ENCODE assay signal across 37 cellular contexts in genomic region chr5:148785223-148785622, GRCh38. TPM values are rescaled to one million over a fixed set of nuclear protein-coding genes. Genes with fewer than 3 reads are reported as not detected.
DNase-seq lines count a peak whose midpoint lies in the region; ATAC-seq, FAIRE-seq and TF ChIP-seq lines count a peak whose summit lies in the region.
"Had no signal": no experiment of that assay in that cellular context is flagged by ENCODE, and none has a peak within 500 bp of the region (broad histone marks: within the 10 kb centered on the region; RNA-seq: fewer than 3 reads in every experiment).

No MANE protein-coding gene starts in this region.

- intact Hi-C loops in MCF 10A (cut with micrococcal nuclease) (no loop called here), breast epithelium (cut with DNase I; ENCODE audit: low total_unique reads) (no loop called here), HepG2 (cut with micrococcal nuclease; ENCODE audit: unreplicated experiment) (no loop called here), PC-3 (cut with micrococcal nuclease) (loop anchor here (1.0 kb wide), 1 partner anchor 8 kb away; no protein-coding TSS in a partner anchor)

- H3K9ac ChIP-seq in liver (ENCODE audit: low read depth in 1 of 2, low read length in 2 of 2) (no peak overlapping the region), HepG2 (ENCODE audit: insufficient read depth, low read depth, low read length) (no peak overlapping the region), PC-3 (ENCODE audit: low read length) (no peak overlapping the region)
- H3K9ac ChIP-seq: BLaER1; BLaER1 treated with 17β-estradiol and CSF1 and Interleukin-3, amounts not matched to agents 10 nM and 100 nM had no signal

- CTCF ChIA-PET in MCF 10A (lab: Yijun Ruan, JAX) (no interaction called here), HepG2 (lab: Yijun Ruan, JAX; ENCODE audit: low intra/inter-chr PET ratio, low total read pairs) (no interaction called here), PC-3 (lab: Charles Lee) (interaction anchor here (0.7 kb wide), 1 partner anchor 54 kb away, joined by 4 read pairs; no protein-coding TSS in a partner anchor)

- H3K4me3 ChIP-seq in breast epithelium (no peak overlapping the region), liver (ENCODE audit: low read depth in 1 of 3, low read length in 3 of 3) (no peak overlapping the region), HepG2 (replicated peaks in 1 of 3; ENCODE audit: insufficient read depth in 1 of 3, low read depth in 2 of 3, low read length in 3 of 3) (no peak overlapping the region), PC-3 (ENCODE audit: low read length) (no peak overlapping the region), RWPE2 (ENCODE audit: severe bottlenecking) (no peak overlapping the region)
- H3K4me3 ChIP-seq: A549; BLaER1; BLaER1 treated with 17β-estradiol and CSF1 and Interleukin-3, amounts not matched to agents 10 nM and 100 nM had no signal

- H3K27ac ChIP-seq in breast epithelium (no peak overlapping the region), liver (ENCODE audit: low read depth in 1 of 2, low read length in 2 of 2) (no peak overlapping the region), HepG2 (ENCODE audit: extremely low read length, insufficient read depth, low read length) (no peak overlapping the region), PC-3 (ENCODE audit: low read length) (no peak overlapping the region), RWPE2 (ENCODE audit: poor library complexity, severe bottlenecking) (no peak overlapping the region)
- H3K27ac ChIP-seq: 22Rv1; A549; BLaER1; BLaER1 treated with 17β-estradiol and CSF1 and Interleukin-3, amounts not matched to agents 10 nM and 100 nM; C4-2B had no signal

- H2AFZ ChIP-seq in HepG2 (ENCODE audit: low read length) (no peak overlapping the region), PC-3 (ENCODE audit: low read length) (no peak overlapping the region)

- H4K20me1 ChIP-seq in HepG2 (ENCODE audit: insufficient read depth, low read length) (no peaks in the 10 kb centered on the region), PC-3 (ENCODE audit: low read length) (no peaks in the 10 kb centered on the region)
- H4K20me1 ChIP-seq: BLaER1; BLaER1 treated with 17β-estradiol and CSF1 and Interleukin-3, amounts not matched to agents 10 nM and 100 nM had no signal

- no peaks in the 10 kb centered on the region for H3F3A ChIP-seq in PC-3 (ENCODE audit: low read length, unreplicated experiment)

- H3K27ac Mint-ChIP-seq in MCF 10A (ENCODE audit: low read depth, unreplicated experiment): peak overlapping the region; percentile 18
- H3K27ac Mint-ChIP-seq in stimulated activated naive CD8-positive, alpha-beta T cell treated with anti-CD3 and anti-CD28 coated beads, Interleukin-15, amount 100 ng/mL, for 72 hours: no peak overlapping the region
- H3K27ac Mint-ChIP-seq: B cell; CD14-positive monocyte; CD4-positive, alpha-beta memory T cell; CD4-positive, alpha-beta T cell; CD4-positive, CD25-positive, alpha-beta regulatory T cell; CD8-positive, alpha-beta memory T cell; CD8-positive, alpha-beta T cell had no signal

- no peak overlapping the region for H3K4me3 Mint-ChIP-seq in MCF 10A (ENCODE audit: unreplicated experiment)
- no peak overlapping the region for H3K4me3 Mint-ChIP-seq in stimulated activated naive CD8-positive, alpha-beta T cell treated with anti-CD3 and anti-CD28 coated beads, Interleukin-15, amount 100 ng/mL, for 72 hours
- H3K4me3 Mint-ChIP-seq: B cell; CD14-positive monocyte; CD4-positive, alpha-beta memory T cell; CD4-positive, alpha-beta T cell; CD4-positive, CD25-positive, alpha-beta regulatory T cell; CD8-positive, alpha-beta memory T cell; CD8-positive, alpha-beta T cell had no signal

- H3K9me3 Mint-ChIP-seq in MCF 10A (ENCODE audit: unreplicated experiment): no peaks in the 10 kb centered on the region
- no peaks in the 10 kb centered on the region for H3K9me3 Mint-ChIP-seq in stimulated activated naive CD8-positive, alpha-beta T cell treated with anti-CD3 and anti-CD28 coated beads, Interleukin-15, amount 100 ng/mL, for 72 hours
- H3K9me3 Mint-ChIP-seq: CD4-positive, alpha-beta memory T cell; CD4-positive, alpha-beta T cell; CD4-positive, CD25-positive, alpha-beta regulatory T cell; CD8-positive, alpha-beta memory T cell; CD8-positive, alpha-beta T cell had no signal

- in situ Hi-C loops in HepG2 (cut with HindIII; ENCODE audit: extremely low pct_ligation_motif_present, low pct_unique_long_range_greater_than_20kb): no loop called here

- DNase-seq in MCF 10A (ENCODE audit: unreplicated experiment) (no peak), breast epithelium (ENCODE audit: low spot score in 2 of 2) (no peak), HepG2 (ENCODE audit: low spot score) (no peak), PC-3 (peak; percentile 70), RWPE2 (ENCODE audit: low spot score) (no peak)
- DNase-seq in stimulated activated CD4-positive, alpha-beta T cell treated with anti-CD3 and anti-CD28 coated beads, Interleukin-4, amount 100 ng/mL, for 24 hours: no peak
- no peak for DNase-seq in stimulated activated naive CD8-positive, alpha-beta T cell treated with anti-CD3 and anti-CD28 coated beads, Interleukin-15, amount 100 ng/mL, for 72 hours
- DNase-seq: 8988T; ACHN; AML-193; BE2C; C1 segment of cervical spinal cord; Caco-2; Calu3; CD4-positive, alpha-beta memory T cell; CD4-positive, alpha-beta T cell; CD4-positive, CD25-positive, alpha-beta regulatory T cell; CD8-positive, alpha-beta memory T cell; CD8-positive, alpha-beta T cell; COR-L47; DMS 273 treated with DMSO at 0.1 percent for 48 hours; DMS153; DMS53; DMS79; DMS79 treated with DMSO at 0.1 percent for 48 hours; DND-41; EL had no signal

- ATAC-seq in HepG2: no peak
- ATAC-seq in PC-3: peak; percentile 63
- ATAC-seq in RWPE2 (ENCODE audit: low read depth): peak; percentile 45; the same call in 2 of the 3 replicates
- ATAC-seq in stimulated activated naive CD8-positive, alpha-beta T cell treated with anti-CD3 and anti-CD28 coated beads, Interleukin-15, amount 100 ng/mL, for 72 hours: no peak
- ATAC-seq: A549; CD8-positive, alpha-beta T cell had no signal

- no peaks in the 10 kb centered on the region for H3K9me3 ChIP-seq in breast epithelium
- H3K9me3 ChIP-seq in liver (ENCODE audit: control insufficient read depth in 4 of 4, low read length in 3 of 4): no peaks in the 10 kb centered on the region
- no peaks in the 10 kb centered on the region for H3K9me3 ChIP-seq in HepG2 (ENCODE audit: low read length)
- H3K9me3 ChIP-seq in PC-3 (ENCODE audit: low read length): no peaks in the 10 kb centered on the region
- H3K9me3 ChIP-seq in RWPE2 (ENCODE audit: severe bottlenecking): no peaks in the 10 kb centered on the region
- H3K9me3 ChIP-seq: A549, BE2C, BLaER1, Caco-2 had no signal

- H3K9me2 ChIP-seq in PC-3 (replicated peaks; ENCODE audit: low read length): no peaks in the 10 kb centered on the region

- H3K4me1 ChIP-seq in breast epithelium: no peaks in the 10 kb centered on the region
- no peaks in the 10 kb centered on the region for H3K4me1 ChIP-seq in liver (ENCODE audit: control insufficient read depth in 4 of 4, insufficient read depth in 4 of 4, low read length in 3 of 4)
- H3K4me1 ChIP-seq in HepG2 (ENCODE audit: insufficient read depth, low read length): no peaks in the 10 kb centered on the region
- peaks cover 39% of the 10 kb centered on the region for H3K4me1 ChIP-seq in PC-3 (ENCODE audit: insufficient read depth, low read length)
- H3K4me1 ChIP-seq in RWPE2 (ENCODE audit: insufficient read depth, poor library complexity, severe bottlenecking): peaks cover 29% of the 10 kb centered on the region
- H3K4me1 ChIP-seq: A549, BE2C had no signal

- H3K36me3 ChIP-seq in breast epithelium: no peaks in the 10 kb centered on the region
- H3K36me3 ChIP-seq in liver (ENCODE audit: control insufficient read depth in 4 of 4, insufficient read depth in 3 of 4, low read depth in 1 of 4, low read length in 3 of 4): no peaks in the 10 kb centered on the region
- H3K36me3 ChIP-seq in HepG2 (replicated peaks in 1 of 2; ENCODE audit: control insufficient read depth in 1 of 2, insufficient read depth in 2 of 2, low read length in 2 of 2): no peaks in the 10 kb centered on the region
- no peaks in the 10 kb centered on the region for H3K36me3 ChIP-seq in PC-3 (ENCODE audit: low read depth, low read length)
- no peaks in the 10 kb centered on the region for H3K36me3 ChIP-seq in RWPE2 (ENCODE audit: low read depth)
- H3K36me3 ChIP-seq: BE2C; BLaER1; BLaER1 treated with 17β-estradiol and CSF1 and Interleukin-3, amounts not matched to agents 10 nM and 100 nM had no signal

- H3K27me3 ChIP-seq in breast epithelium: no peaks in the 10 kb centered on the region
- no peaks in the 10 kb centered on the region for H3K27me3 ChIP-seq in liver (ENCODE audit: control insufficient read depth in 4 of 4, insufficient read depth in 4 of 4, low read length in 3 of 4)
- no peaks in the 10 kb centered on the region for H3K27me3 ChIP-seq in HepG2 (ENCODE audit: control insufficient read depth in 1 of 2, insufficient read depth in 2 of 2, low read length in 2 of 2)
- H3K27me3 ChIP-seq in PC-3 (ENCODE audit: low read length): no peaks in the 10 kb centered on the region
- no peaks in the 10 kb centered on the region for H3K27me3 ChIP-seq in RWPE2 (ENCODE audit: insufficient read depth, poor library complexity, severe bottlenecking)
- H3K27me3 ChIP-seq: BE2C; BLaER1; BLaER1 treated with 17β-estradiol and CSF1 and Interleukin-3, amounts not matched to agents 10 nM and 100 nM had no signal

- TF ChIP-seq EP300 in HepG2 (IDR thresholded peaks at IDR 0.05; ENCODE audit: low read depth in 2 of 2, low read length in 2 of 2) (no peak), HepG2 (CRISPR knock-in tag; IDR thresholded peaks at IDR 0.05; ENCODE audit: borderline replicate concordance) (no peak)

- no peaks in the 10 kb centered on the region for H3K27me3 Mint-ChIP-seq in MCF 10A (ENCODE audit: insufficient read depth, unreplicated experiment)
- peaks cover 55% of the 10 kb centered on the region for H3K27me3 Mint-ChIP-seq in stimulated activated naive CD8-positive, alpha-beta T cell treated with anti-CD3 and anti-CD28 coated beads, Interleukin-15, amount 100 ng/mL, for 72 hours

- no peak for TF ChIP-seq CTCF in MCF 10A (IDR thresholded peaks at IDR 0.05; ENCODE audit: unreplicated experiment)
- no peak for TF ChIP-seq CTCF in breast epithelium (IDR thresholded peaks at IDR 0.05)
- no peak for TF ChIP-seq CTCF in liver (IDR thresholded peaks at IDR 0.05; ENCODE audit: low read depth, low read length, missing input control)
- no peak for TF ChIP-seq CTCF in HepG2 (CRISPR knock-in tag; IDR thresholded peaks at IDR 0.05)
- TF ChIP-seq CTCF in PC-3 (conservative IDR thresholded peaks at IDR 0.05; ENCODE audit: low read depth, low read length): no peak
- TF ChIP-seq CTCF in RWPE2 (IDR thresholded peaks at IDR 0.05; ENCODE audit: poor library complexity, severe bottlenecking): no peak

- TF ChIP-seq RAD21 in liver (IDR thresholded peaks at IDR 0.05): no peak
- no peak for TF ChIP-seq RAD21 in HepG2 (CRISPR knock-in tag; IDR thresholded peaks at IDR 0.05)

- H3K79me2 ChIP-seq in HepG2 (ENCODE audit: insufficient read depth, low read length): no peaks in the 10 kb centered on the region
- no peaks in the 10 kb centered on the region for H3K79me2 ChIP-seq in PC-3 (ENCODE audit: low read length)

- H3K36me3 Mint-ChIP-seq in MCF 10A (ENCODE audit: insufficient read depth, unreplicated experiment): no peaks in the 10 kb centered on the region
- H3K36me3 Mint-ChIP-seq: CD14-positive monocyte; CD4-positive, alpha-beta memory T cell; CD4-positive, CD25-positive, alpha-beta regulatory T cell; CD8-positive, alpha-beta T cell had no signal

- H3K4me1 Mint-ChIP-seq in MCF 10A (ENCODE audit: insufficient read depth, unreplicated experiment): peaks cover 22% of the 10 kb centered on the region
- no peaks in the 10 kb centered on the region for H3K4me1 Mint-ChIP-seq in stimulated activated naive CD8-positive, alpha-beta T cell treated with anti-CD3 and anti-CD28 coated beads, Interleukin-15, amount 100 ng/mL, for 72 hours
- H3K4me1 Mint-ChIP-seq: B cell; CD4-positive, alpha-beta memory T cell; CD4-positive, CD25-positive, alpha-beta regulatory T cell; CD8-positive, alpha-beta memory T cell had no signal

- no peak for TF ChIP-seq POLR2A in breast epithelium (IDR thresholded peaks at IDR 0.05)
- TF ChIP-seq POLR2A in HepG2 (IDR thresholded peaks at IDR 0.05; ENCODE audit: insufficient read depth in 1 of 2, low read depth in 2 of 2, low read length in 2 of 2): no peak

- POLR2A ChIA-PET in MCF 10A (lab: Yijun Ruan, JAX): interaction anchor here (1.0 to 1.3 kb wide), 2 partner anchors 9 to 12 kb away, joined by 5 read pairs; no protein-coding TSS in a partner anchor
- POLR2A ChIA-PET in HepG2 (lab: Yijun Ruan, JAX): no interaction called here
- POLR2A ChIA-PET in PC-3 (lab: Charles Lee; ENCODE audit: unreplicated experiment): no interaction called here

- no peak for FAIRE-seq in HepG2 (lab: Jason Lieb, UNC)
- FAIRE-seq: A549, D721Med had no signal

- H3K4me2 ChIP-seq in HepG2 (ENCODE audit: low read depth, low read length) (no peak overlapping the region), PC-3 (ENCODE audit: low read length) (peak overlapping the region; percentile 8; the same call in 1 of the 2 replicates)
- H3K4me2 ChIP-seq: A549; BLaER1; BLaER1 treated with 17β-estradiol and CSF1 and Interleukin-3, amounts not matched to agents 10 nM and 100 nM had no signal

- BruUV-seq in MCF 10A (replicated peaks; lab: Mats Ljungman, UMichigan) (no TSS peak), HepG2 (replicated peaks; lab: Mats Ljungman, UMichigan) (no TSS peak), PC-3 (replicated peaks; lab: Mats Ljungman, UMichigan) (no TSS peak)

RNA-seq across cellular contexts. Expression of gene ADRB2, which starts 41.2 kb away (rescaled TPM):
- total RNA-seq in MCF 10A (2022) (6.9 and 9.5 TPM in 2 replicates), breast epithelium (10 to 100 TPM in 2 of 3 donors, 1 to 10 TPM in 1; 9.5 to 41.3 (median 26.4) TPM), liver (1 to 10 TPM; 4.0 to 7.6 TPM), HepG2 (2016; rRNA removed; fragmentation: Illumina TruSeq; extraction: Trizol) (not detected in 2 replicates), PC-3 (2014; rRNA removed) (41.1 and 42.1 TPM in 2 replicates)
- polyA plus RNA-seq in liver (1 to 10 TPM; 1.2 to 3.6 TPM), HepG2 (2011; rRNA removed) (0.01 TPM in 1 of 2 replicates, not detected in the other)
- total RNA-seq in HepG2 (2016; cell fraction: cytosol; rRNA removed; fragmentation: Illumina TruSeq; extraction: Trizol; ENCODE audit: low read depth): not detected in 2 replicates
- not detected in 2 replicates for total RNA-seq in HepG2 (2016; cell fraction: insoluble cytoplasmic fraction; rRNA removed; fragmentation: Illumina TruSeq; extraction: Trizol)
- not detected in 2 replicates for total RNA-seq in HepG2 (2016; cell fraction: membrane; rRNA removed; fragmentation: Illumina TruSeq; extraction: Trizol)
- total RNA-seq in HepG2 (2016; cell fraction: nucleus; rRNA removed; fragmentation: Illumina TruSeq; extraction: Trizol): not detected in 2 replicates
- not detected in 2 replicates for polyA plus RNA-seq in HepG2 (2011; cell fraction: cytosol; rRNA removed)
- polyA plus RNA-seq in HepG2 (2011; cell fraction: nucleus; rRNA removed): not detected in 2 replicates
- not detected in 2 replicates for polyA plus RNA-seq in HepG2 (2012)
- not detected in 2 replicates for polyA plus RNA-seq in HepG2 (2016; cell fraction: cytosol; fragmentation: Illumina TruSeq; extraction: Trizol; ENCODE audit: low read depth)
- not detected in 2 replicates for polyA plus RNA-seq in HepG2 (2016; cell fraction: insoluble cytoplasmic fraction; fragmentation: Illumina TruSeq; extraction: Trizol; ENCODE audit: low read depth)
- polyA plus RNA-seq in HepG2 (2016; cell fraction: membrane; fragmentation: Illumina TruSeq; extraction: Trizol; ENCODE audit: low read depth): not detected in 2 replicates
- not detected in 2 replicates for polyA plus RNA-seq in HepG2 (2016; cell fraction: nucleus; fragmentation: Illumina TruSeq; extraction: Trizol; ENCODE audit: insufficient read depth, low read depth)
- 0.06 and 2.5 TPM in 2 replicates for polyA minus RNA-seq in HepG2 (2011; rRNA and poly(A)+ RNA removed; ENCODE audit: low replicate concordance)
- not detected in 2 replicates for polyA minus RNA-seq in HepG2 (2011; cell fraction: cytosol; rRNA and poly(A)+ RNA removed)
- polyA minus RNA-seq in HepG2 (2011; cell fraction: nucleus; rRNA and poly(A)+ RNA removed): not detected in 2 replicates
- total RNA-seq: A673, Caco-2 had no signal

Comparison
In these comparisons a context has a peak if more than half of its experiments do, and no peak if none do; other contexts are left out.
1. ATAC-seq: peak in PC-3 (single experiment) and RWPE2 (single experiment); none in HepG2 (single experiment) and stimulated activated naive CD8-positive, alpha-beta T cell treated with anti-CD3 and anti-CD28 coated beads, Interleukin-15, amount 100 ng/mL, for 72 hours (single experiment).